ENCODE assay signal across 16 cellular contexts in the genomic region with DNA sequence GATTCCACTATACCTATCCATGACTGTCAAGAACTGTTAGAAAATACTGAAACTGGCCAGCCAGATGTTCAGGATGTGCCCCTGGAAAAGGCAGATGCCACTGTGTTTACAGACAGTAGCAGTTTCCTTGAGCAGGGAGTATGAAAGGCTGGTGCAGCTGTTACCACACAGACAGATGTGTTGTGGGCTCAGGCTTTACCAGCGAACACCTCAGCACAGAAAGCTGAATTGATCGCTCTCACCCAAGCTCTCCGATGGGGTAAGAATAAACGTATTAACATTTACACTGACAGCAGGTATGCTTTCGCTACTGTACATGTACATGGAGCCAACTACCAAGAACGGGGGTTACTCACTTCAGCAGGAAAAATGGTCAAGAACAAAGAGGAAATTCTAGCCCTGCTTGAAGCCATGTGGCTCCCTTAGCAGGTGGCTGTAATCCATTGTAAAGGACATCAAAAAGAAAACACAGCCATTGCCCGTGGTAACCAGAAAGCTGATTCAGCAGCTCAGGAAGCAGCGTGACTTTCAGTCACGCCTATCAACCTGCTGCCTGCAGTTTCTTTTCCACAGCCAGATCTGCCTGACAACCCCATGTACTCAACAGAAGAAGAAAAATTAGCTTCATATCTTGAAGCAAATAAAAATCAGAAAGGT.
DNase-seq lines count a peak whose midpoint lies in the region; ATAC-seq lines count a peak whose summit lies in the region.
"Had no signal": no experiment of that assay in that cellular context is flagged by ENCODE, and none has a peak within 500 bp of the region (broad histone marks: within the 10 kb centered on the region; RNA-seq: fewer than 3 reads in every experiment).

No MANE protein-coding gene starts in this region.

- no peak for ATAC-seq in HG02938 (IDR thresholded peaks at IDR 0.05; ENCODE audit: unreplicated experiment)
- ATAC-seq: body of pancreas; CD8-positive, alpha-beta T cell; esophagus mucosa; natural killer cell treated with Interleukin-12 subunit alpha and Interleukin-12 subunit beta and Interleukin-15 and Interleukin-18, amount 100 ng/mL, for 72 hours had no signal

- DNase-seq in NCI-H82 (lab: John Stamatoyannopoulos, UW) (peak; percentile 0), NCI-H82 treated with DMSO at 0.1 percent for 48 hours (lab: John Stamatoyannopoulos, UW; ENCODE audit: unreplicated experiment) (no peak), SW480 (ENCODE audit: low spot score) (peak; percentile 17), kidney tubule cell (ENCODE audit: low spot score) (peak; percentile 24), hepatic stellate cell (ENCODE audit: low spot score) (no peak)
- no peak for DNase-seq in stimulated activated CD4-positive, alpha-beta T cell treated with anti-CD3 and anti-CD28 coated beads, Interleukin-4, amount 100 ng/mL, for 24 hours
- no peak for DNase-seq in activated naive CD4-positive, alpha-beta T cell (lab: John Stamatoyannopoulos, UW)
- DNase-seq: CD8-positive, alpha-beta T cell; NCI-H187; retina; stimulated activated CD4-positive, alpha-beta T cell treated with anti-CD3 and anti-CD28 coated beads, Interleukin-15, amount 100 ng/mL, for 24 hours; stomach had no signal

Comparison
In these comparisons a context has a peak if more than half of its experiments do, and no peak if none do; other contexts are left out.
1. DNase-seq: peak in NCI-H82 (single experiment), SW480 (single experiment) and kidney tubule cell (single experiment); none in NCI-H82 treated with DMSO at 0.1 percent for 48 hours (single experiment), hepatic stellate cell (single experiment), stimulated activated CD4-positive, alpha-beta T cell treated with anti-CD3 and anti-CD28 coated beads, Interleukin-4, amount 100 ng/mL, for 24 hours (single experiment) and activated naive CD4-positive, alpha-beta T cell (0 of 4).